Comparison of ENCODE assay signal across 33 cellular contexts in genomic region chr2:170563401-170563800, GRCh38.
"Had no signal": no experiment of that assay in that cellular context is flagged by ENCODE, and none has a peak within 500 bp of the region (broad histone marks: within the 10 kb centered on the region; RNA-seq: fewer than 3 reads in every experiment).

No MANE protein-coding gene starts in this region.

- FAIRE-seq: astrocyte had no signal

- H3K27ac ChIP-seq: adrenal gland, ascending aorta, body of pancreas, brain microvascular endothelial cell, breast epithelium, cardiac muscle cell had no signal

- H3K36me3 ChIP-seq: adrenal gland, ascending aorta, brain microvascular endothelial cell, breast epithelium, cardiac muscle cell had no signal

- H3K4me1 ChIP-seq: adrenal gland, ascending aorta, body of pancreas, breast epithelium had no signal

- ATAC-seq: activated naive CD4-positive, alpha-beta T cell treated with anti-CD3 and anti-CD28 coated beads, Interleukin-2, amount 50 U/mL, for 72 hours; activated naive CD8-positive, alpha-beta T cell treated with anti-CD3 and anti-CD28 coated beads, Interleukin-2, amount 50 U/mL, for 24 hours; activated T-cell treated with anti-CD3 and anti-CD28 coated beads, Interleukin-2, amount 50 U/mL, for 4 hours; activated T-cell treated with anti-CD3 and anti-CD28 coated beads, Interleukin-2, amount 50 U/mL, for 72 hours; activated T-helper 17 cell treated with anti-CD3 and anti-CD28 coated beads, Interleukin-2, amount 50 U/mL, for 72 hours; body of pancreas had no signal

- DNase-seq: activated effector memory CD4-positive, alpha-beta T cell treated with anti-CD3 and anti-CD28 coated beads, Interleukin-2, amount 50 U/mL, for 16 hours; activated effector memory CD4-positive, alpha-beta T cell treated with Interleukin-2 at 50 U/mL for 16 hours; activated gamma-delta T cell treated with Interleukin-2 at 50 U/mL for 16 hours; activated naive CD4-positive, alpha-beta T cell; activated naive CD4-positive, alpha-beta T cell treated with anti-CD3 and anti-CD28 coated beads for 36 hours; activated naive CD4-positive, alpha-beta T cell treated with anti-CD3 and anti-CD28 coated beads, Interleukin-2, amount 10 ng/mL, durations not matched to agents 7 days and 5 days; activated naive CD4-positive, alpha-beta T cell treated with anti-CD3 and anti-CD28 coated beads, Interleukin-2, amount 50 U/mL, for 16 hours; activated naive CD4-positive, alpha-beta T cell treated with Interleukin-2 at 50 U/mL for 16 hours; activated naive CD8-positive, alpha-beta T cell treated with anti-CD3 and anti-CD28 coated beads for 36 hours; activated naive CD8-positive, alpha-beta T cell treated with anti-CD3 and anti-CD28 coated beads, Interleukin-2, amount 10 ng/mL, durations not matched to agents 7 days and 5 days; activated naive CD8-positive, alpha-beta T cell treated with anti-CD3 and anti-CD28 coated beads, Interleukin-2, amount 50 U/mL, for 24 hours; activated T-cell treated with anti-CD3 and anti-CD28 coated beads for 4 hours; activated T-cell treated with anti-CD3 and anti-CD28 coated beads, Interleukin-2, amount 50 U/mL, for 1 hour; activated T-cell treated with anti-CD3 and anti-CD28 coated beads, Interleukin-2, amount 50 U/mL, for 24 hours; activated T-cell treated with anti-CD3 and anti-CD28 coated beads, Interleukin-2, amount 50 U/mL, for 4 hours; activated T-cell treated with anti-CD3 and anti-CD28 coated beads, Interleukin-2, amount 50 U/mL, for 48 hours; activated T-cell treated with anti-CD3 and anti-CD28 coated beads, Interleukin-2, amount 50 U/mL, for 72 hours; adrenal gland; amniotic stem cell; amygdala; anterior cingulate cortex; aorta; body of pancreas; brain microvascular endothelial cell; caudate nucleus; central memory CD4-positive, alpha-beta T cell; cerebellar nuclear complex had no signal

- H3K27me3 ChIP-seq: ascending aorta, body of pancreas, brain microvascular endothelial cell, breast epithelium, cardiac muscle cell had no signal

- H3K4me3 ChIP-seq: adrenal gland, ascending aorta, body of pancreas, breast epithelium, cardiac muscle cell had no signal
